In genomic region chr6:30573113-30573512, GRCh38 we compare ENCODE assay signal across 2 cellular contexts.
TF ChIP-seq lines count a peak whose summit lies in the region.

No MANE protein-coding gene starts in this region.

TF ChIP-seq in K562, 482 proteins besides CTCF, POLR2A, EP300 and RAD21:
- TF ChIP-seq MAFF (IDR thresholded peaks at IDR 0.05; ENCODE audit: low read length), result 0 out of 2 replicates have a peak, but pooled peaks have one; percentile 2
- TF ChIP-seq ZFX (CRISPR knock-in tag; IDR thresholded peaks at IDR 0.05), result no peak
- no peak for TF ChIP-seq ZBTB5 (IDR thresholded peaks at IDR 0.05)
- TF ChIP-seq SIN3B (IDR thresholded peaks at IDR 0.05; ENCODE audit: low read depth), result no peak
- TF ChIP-seq PRPF4 (IDR thresholded peaks at IDR 0.05; ENCODE audit: insufficient read depth, low read depth, low read length, poor library complexity, severe bottlenecking), result no peak
- TF ChIP-seq, protein P1, sequence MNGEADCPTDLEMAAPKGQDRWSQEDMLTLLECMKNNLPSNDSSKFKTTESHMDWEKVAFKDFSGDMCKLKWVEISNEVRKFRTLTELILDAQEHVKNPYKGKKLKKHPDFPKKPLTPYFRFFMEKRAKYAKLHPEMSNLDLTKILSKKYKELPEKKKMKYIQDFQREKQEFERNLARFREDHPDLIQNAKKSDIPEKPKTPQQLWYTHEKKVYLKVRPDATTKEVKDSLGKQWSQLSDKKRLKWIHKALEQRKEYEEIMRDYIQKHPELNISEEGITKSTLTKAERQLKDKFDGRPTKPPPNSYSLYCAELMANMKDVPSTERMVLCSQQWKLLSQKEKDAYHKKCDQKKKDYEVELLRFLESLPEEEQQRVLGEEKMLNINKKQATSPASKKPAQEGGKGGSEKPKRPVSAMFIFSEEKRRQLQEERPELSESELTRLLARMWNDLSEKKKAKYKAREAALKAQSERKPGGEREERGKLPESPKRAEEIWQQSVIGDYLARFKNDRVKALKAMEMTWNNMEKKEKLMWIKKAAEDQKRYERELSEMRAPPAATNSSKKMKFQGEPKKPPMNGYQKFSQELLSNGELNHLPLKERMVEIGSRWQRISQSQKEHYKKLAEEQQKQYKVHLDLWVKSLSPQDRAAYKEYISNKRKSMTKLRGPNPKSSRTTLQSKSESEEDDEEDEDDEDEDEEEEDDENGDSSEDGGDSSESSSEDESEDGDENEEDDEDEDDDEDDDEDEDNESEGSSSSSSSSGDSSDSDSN (IDR thresholded peaks at IDR 0.05; ENCODE audit: borderline replicate concordance in 1 of 2, low read depth in 2 of 2, low read length in 2 of 2), result no peak
- TF ChIP-seq ARHGAP35 (IDR thresholded peaks at IDR 0.05; ENCODE audit: partially characterized antibody), result no peak
- TF ChIP-seq RHOXF2B (CRISPR knock-in tag; conservative IDR thresholded peaks at IDR 0.05), result no peak
- TF ChIP-seq, protein P2, sequence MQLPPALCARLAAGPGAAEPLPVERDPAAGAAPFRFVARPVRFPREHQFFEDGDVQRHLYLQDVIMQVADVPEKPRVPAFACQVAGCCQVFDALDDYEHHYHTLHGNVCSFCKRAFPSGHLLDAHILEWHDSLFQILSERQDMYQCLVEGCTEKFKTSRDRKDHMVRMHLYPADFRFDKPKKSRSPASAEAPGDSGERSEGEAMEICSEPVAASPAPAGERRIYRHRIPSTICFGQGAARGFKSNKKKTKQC (CRISPR knock-in tag; IDR thresholded peaks at IDR 0.05), result no peak
- TF ChIP-seq, protein P3, sequence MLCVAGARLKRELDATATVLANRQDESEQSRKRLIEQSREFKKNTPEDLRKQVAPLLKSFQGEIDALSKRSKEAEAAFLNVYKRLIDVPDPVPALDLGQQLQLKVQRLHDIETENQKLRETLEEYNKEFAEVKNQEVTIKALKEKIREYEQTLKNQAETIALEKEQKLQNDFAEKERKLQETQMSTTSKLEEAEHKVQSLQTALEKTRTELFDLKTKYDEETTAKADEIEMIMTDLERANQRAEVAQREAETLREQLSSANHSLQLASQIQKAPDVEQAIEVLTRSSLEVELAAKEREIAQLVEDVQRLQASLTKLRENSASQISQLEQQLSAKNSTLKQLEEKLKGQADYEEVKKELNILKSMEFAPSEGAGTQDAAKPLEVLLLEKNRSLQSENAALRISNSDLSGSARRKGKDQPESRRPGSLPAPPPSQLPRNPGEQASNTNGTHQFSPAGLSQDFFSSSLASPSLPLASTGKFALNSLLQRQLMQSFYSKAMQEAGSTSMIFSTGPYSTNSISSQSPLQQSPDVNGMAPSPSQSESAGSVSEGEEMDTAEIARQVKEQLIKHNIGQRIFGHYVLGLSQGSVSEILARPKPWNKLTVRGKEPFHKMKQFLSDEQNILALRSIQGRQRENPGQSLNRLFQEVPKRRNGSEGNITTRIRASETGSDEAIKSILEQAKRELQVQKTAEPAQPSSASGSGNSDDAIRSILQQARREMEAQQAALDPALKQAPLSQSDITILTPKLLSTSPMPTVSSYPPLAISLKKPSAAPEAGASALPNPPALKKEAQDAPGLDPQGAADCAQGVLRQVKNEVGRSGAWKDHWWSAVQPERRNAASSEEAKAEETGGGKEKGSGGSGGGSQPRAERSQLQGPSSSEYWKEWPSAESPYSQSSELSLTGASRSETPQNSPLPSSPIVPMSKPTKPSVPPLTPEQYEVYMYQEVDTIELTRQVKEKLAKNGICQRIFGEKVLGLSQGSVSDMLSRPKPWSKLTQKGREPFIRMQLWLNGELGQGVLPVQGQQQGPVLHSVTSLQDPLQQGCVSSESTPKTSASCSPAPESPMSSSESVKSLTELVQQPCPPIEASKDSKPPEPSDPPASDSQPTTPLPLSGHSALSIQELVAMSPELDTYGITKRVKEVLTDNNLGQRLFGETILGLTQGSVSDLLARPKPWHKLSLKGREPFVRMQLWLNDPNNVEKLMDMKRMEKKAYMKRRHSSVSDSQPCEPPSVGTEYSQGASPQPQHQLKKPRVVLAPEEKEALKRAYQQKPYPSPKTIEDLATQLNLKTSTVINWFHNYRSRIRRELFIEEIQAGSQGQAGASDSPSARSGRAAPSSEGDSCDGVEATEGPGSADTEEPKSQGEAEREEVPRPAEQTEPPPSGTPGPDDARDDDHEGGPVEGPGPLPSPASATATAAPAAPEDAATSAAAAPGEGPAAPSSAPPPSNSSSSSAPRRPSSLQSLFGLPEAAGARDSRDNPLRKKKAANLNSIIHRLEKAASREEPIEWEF (CRISPR knock-in tag; IDR thresholded peaks at IDR 0.05), result no peak
- TF ChIP-seq MAFG (tag; conservative IDR thresholded peaks at IDR 0.05), result peak; percentile 45
- TF ChIP-seq RFX1 (IDR thresholded peaks at IDR 0.05), result no peak
- peak; percentile 62; the same call in 1 of the 2 replicates for TF ChIP-seq C11orf30 (IDR thresholded peaks at IDR 0.05; ENCODE audit: low read depth)
- peak; percentile 81 for TF ChIP-seq ZNF316 (IDR thresholded peaks at IDR 0.05)
- TF ChIP-seq, protein P4, sequence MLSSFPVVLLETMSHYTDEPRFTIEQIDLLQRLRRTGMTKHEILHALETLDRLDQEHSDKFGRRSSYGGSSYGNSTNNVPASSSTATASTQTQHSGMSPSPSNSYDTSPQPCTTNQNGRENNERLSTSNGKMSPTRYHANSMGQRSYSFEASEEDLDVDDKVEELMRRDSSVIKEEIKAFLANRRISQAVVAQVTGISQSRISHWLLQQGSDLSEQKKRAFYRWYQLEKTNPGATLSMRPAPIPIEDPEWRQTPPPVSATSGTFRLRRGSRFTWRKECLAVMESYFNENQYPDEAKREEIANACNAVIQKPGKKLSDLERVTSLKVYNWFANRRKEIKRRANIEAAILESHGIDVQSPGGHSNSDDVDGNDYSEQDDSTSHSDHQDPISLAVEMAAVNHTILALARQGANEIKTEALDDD (IDR thresholded peaks at IDR 0.05), result peak; percentile 83

TF ChIP-seq in neural cell, 6 proteins besides CTCF, POLR2A, EP300 and RAD21:
- no peak for TF ChIP-seq SMC3 (conservative IDR thresholded peaks at IDR 0.05; ENCODE audit: poor library complexity)
- TF ChIP-seq MXI1 (conservative IDR thresholded peaks at IDR 0.05; ENCODE audit: poor library complexity, severe bottlenecking), result no peak
- no peak for TF ChIP-seq EZH2 (IDR thresholded peaks at IDR 0.05; ENCODE audit: borderline replicate concordance, insufficient read depth, low read length, poor library complexity, severe bottlenecking)
- TF ChIP-seq REST (IDR thresholded peaks at IDR 0.05; ENCODE audit: borderline replicate concordance), result no peak
- no peak for TF ChIP-seq TAF1 (IDR thresholded peaks at IDR 0.05; ENCODE audit: low read depth)
- no peak for TF ChIP-seq POLR2AphosphoS5 (IDR thresholded peaks at IDR 0.05)
